ENCODE assay signal across 10 cellular contexts in the genomic region with DNA sequence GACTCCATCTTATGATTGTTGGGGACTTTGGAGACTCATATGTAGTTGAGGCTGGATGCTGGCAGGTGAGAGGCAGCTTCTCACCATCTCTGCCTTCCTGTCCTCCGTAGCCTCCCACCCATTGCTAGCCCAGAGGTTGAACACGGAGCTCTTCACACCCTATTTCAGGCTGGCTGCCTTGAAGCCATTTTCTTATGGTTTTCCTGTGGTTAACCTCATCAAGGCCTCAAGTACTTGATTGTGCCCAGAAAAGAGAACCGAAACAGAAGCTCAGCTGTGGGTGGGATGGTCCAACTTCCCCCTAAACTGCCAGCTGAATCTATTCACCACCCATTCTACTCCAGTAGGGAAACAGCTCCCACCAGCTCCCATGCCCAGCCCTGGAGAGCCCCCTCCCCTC.
A peak's percentile ranks its signal among the peaks of the same experiment; 100 is the strongest.
DNase-seq lines count a peak whose midpoint lies in the region; ATAC-seq and TF ChIP-seq lines count a peak whose summit lies in the region.
"Had no signal": no experiment of that assay in that cellular context is flagged by ENCODE, and none has a peak within 500 bp of the region (broad histone marks: within the 10 kb centered on the region; RNA-seq: fewer than 3 reads in every experiment).

No MANE protein-coding gene starts in this region.

- H3K27me3 Mint-ChIP-seq in CD4-positive, alpha-beta memory T cell: peaks cover 47 to 64% of the 10 kb centered on the region in 2 donors
- peaks cover 81% of the 10 kb centered on the region for H3K27me3 Mint-ChIP-seq in activated CD8-positive, alpha-beta T cell treated with anti-CD3 and anti-CD28 coated beads, Interleukin-2, amount 10 ng/mL, durations not matched to agents 7 days and 5 days (ENCODE audit: low read depth)

- no peaks in the 10 kb centered on the region for H3K36me3 Mint-ChIP-seq in CD4-positive, alpha-beta memory T cell
- no peaks in the 10 kb centered on the region for H3K36me3 Mint-ChIP-seq in activated CD8-positive, alpha-beta T cell treated with anti-CD3 and anti-CD28 coated beads, Interleukin-2, amount 10 ng/mL, durations not matched to agents 7 days and 5 days (ENCODE audit: low read depth)

- H3K9me3 ChIP-seq in CD4-positive, alpha-beta memory T cell (ENCODE audit: control insufficient read depth in 1 of 2, low read length in 2 of 2): no peaks in the 10 kb centered on the region
- no peaks in the 10 kb centered on the region for H3K9me3 ChIP-seq in spleen
- H3K9me3 ChIP-seq: adrenal gland had no signal

- no peak overlapping the region for H3K27ac ChIP-seq in CD4-positive, alpha-beta memory T cell (ENCODE audit: low read depth, low read length)
- H3K27ac ChIP-seq in spleen: no peak overlapping the region
- H3K27ac ChIP-seq: adrenal gland had no signal

- peak; percentile 72 to 81 (median 79) for DNase-seq in CD4-positive, alpha-beta memory T cell
- peak; percentile 83 for DNase-seq in activated CD8-positive, alpha-beta T cell treated with anti-CD3 and anti-CD28 coated beads, Interleukin-2, amount 10 ng/mL, durations not matched to agents 7 days and 5 days
- peak; percentile 3 to 14 (median 13) for DNase-seq in stimulated activated CD4-positive, alpha-beta T cell treated with anti-CD3 and anti-CD28 coated beads, TNF-alpha, amount 100 ng/mL, for 48 hours (ENCODE audit: low read depth in 3 of 3)
- DNase-seq in DMS 273 treated with DMSO at 0.1 percent for 48 hours (lab: John Stamatoyannopoulos, UW) (no peak), NCI-H1930 (lab: John Stamatoyannopoulos, UW) (no peak), spleen (no peak)

- POLR2A ChIA-PET in CD4-positive, alpha-beta memory T cell (lab: Charles Lee; ENCODE audit: partially characterized antibody): interaction anchor here (0.7 to 2.1 kb wide), 2 partner anchors 9 to 12 kb away, joined by 3 to 6 read pairs; no protein-coding TSS in a partner anchor
- POLR2A ChIA-PET in activated CD8-positive, alpha-beta T cell treated with anti-CD3 and anti-CD28 coated beads, Interleukin-2, amount 10 ng/mL, durations not matched to agents 7 days and 5 days (lab: Charles Lee): interaction anchor here (1.1 kb wide), 1 partner anchor 12 kb away, joined by 3 read pairs; no protein-coding TSS in a partner anchor

- no peak overlapping the region for H3K4me3 ChIP-seq in CD4-positive, alpha-beta memory T cell (ENCODE audit: low read length in 2 of 2)
- H3K4me3 ChIP-seq in spleen: no peak overlapping the region
- H3K4me3 ChIP-seq: adrenal gland had no signal

- ATAC-seq in GM19467 (IDR thresholded peaks at IDR 0.05; ENCODE audit: unreplicated experiment) (peak; percentile 98), HG03521 (IDR thresholded peaks at IDR 0.05; ENCODE audit: unreplicated experiment) (peak; percentile 98)
- peak; percentile 98 for ATAC-seq in activated CD8-positive, alpha-beta T cell treated with anti-CD3 and anti-CD28 coated beads, Interleukin-2, amount 10 ng/mL, durations not matched to agents 7 days and 5 days

- peaks cover 32% of the 10 kb centered on the region for H3K4me1 ChIP-seq in CD4-positive, alpha-beta memory T cell (ENCODE audit: insufficient read depth, low read length)
- peaks cover 10 to 45% (median 22%) of the 10 kb centered on the region in 6 donors for H3K4me1 ChIP-seq in spleen
- H3K4me1 ChIP-seq: adrenal gland had no signal

- no peaks in the 10 kb centered on the region for H3K9me3 Mint-ChIP-seq in CD4-positive, alpha-beta memory T cell
- H3K9me3 Mint-ChIP-seq in activated CD8-positive, alpha-beta T cell treated with anti-CD3 and anti-CD28 coated beads, Interleukin-2, amount 10 ng/mL, durations not matched to agents 7 days and 5 days (ENCODE audit: insufficient read depth): no peaks in the 10 kb centered on the region
- H3K9me3 Mint-ChIP-seq: nephron had no signal

- H3K4me3 Mint-ChIP-seq in CD4-positive, alpha-beta memory T cell: peak overlapping the region in 7 of 8 donors; percentile 26 to 75 (median 68)
- peak overlapping the region; percentile 45 for H3K4me3 Mint-ChIP-seq in activated CD8-positive, alpha-beta T cell treated with anti-CD3 and anti-CD28 coated beads, Interleukin-2, amount 10 ng/mL, durations not matched to agents 7 days and 5 days
- H3K4me3 Mint-ChIP-seq: nephron had no signal

- peak overlapping the region in 6 of 7 donors; percentile 19 to 88 (median 52) for H3K27ac Mint-ChIP-seq in CD4-positive, alpha-beta memory T cell
- peak overlapping the region; percentile 50 for H3K27ac Mint-ChIP-seq in activated CD8-positive, alpha-beta T cell treated with anti-CD3 and anti-CD28 coated beads, Interleukin-2, amount 10 ng/mL, durations not matched to agents 7 days and 5 days

- WGBS in spleen, 5 donors: 10 to 16% (median 11%) methylated on average over 3 of the region's 3 CpGs

- CTCF ChIA-PET in CD4-positive, alpha-beta memory T cell (lab: Charles Lee; ENCODE audit: partially characterized antibody): interaction anchor here (1.1 to 6.4 kb wide), 4 partner anchors 8 to 356 kb away, joined by 3 to 74 read pairs (median 4); no protein-coding TSS in a partner anchor
- CTCF ChIA-PET in activated CD8-positive, alpha-beta T cell treated with anti-CD3 and anti-CD28 coated beads, Interleukin-2, amount 10 ng/mL, durations not matched to agents 7 days and 5 days (lab: Charles Lee): interaction anchor here (0.6 to 7.5 kb wide), 6 partner anchors 12 to 764 kb away, joined by 3 to 68 read pairs (median 3); no protein-coding TSS in a partner anchor

- intact Hi-C loops in CD4-positive, alpha-beta memory T cell (cut with micrococcal nuclease): no loop called here
- intact Hi-C loops in spleen (cut with DNase I; ENCODE audit: low total_unique reads): no loop called here

- no peaks in the 10 kb centered on the region for H3K36me3 ChIP-seq in CD4-positive, alpha-beta memory T cell (ENCODE audit: insufficient read depth, low read length)
- peaks cover 0 to 4% (median 0%) of the 10 kb centered on the region in 6 donors for H3K36me3 ChIP-seq in spleen
- H3K36me3 ChIP-seq: adrenal gland had no signal

- peaks cover 28 to 50% (median 31%) of the 10 kb centered on the region in 4 donors for H3K4me1 Mint-ChIP-seq in CD4-positive, alpha-beta memory T cell
- H3K4me1 Mint-ChIP-seq in activated CD8-positive, alpha-beta T cell treated with anti-CD3 and anti-CD28 coated beads, Interleukin-2, amount 10 ng/mL, durations not matched to agents 7 days and 5 days (ENCODE audit: low read depth): peaks cover 21% of the 10 kb centered on the region

- H3K27me3 ChIP-seq in CD4-positive, alpha-beta memory T cell (ENCODE audit: insufficient read depth, low read length): peaks cover 17% of the 10 kb centered on the region
- H3K27me3 ChIP-seq in spleen (replicated peaks in 1 of 7): peaks cover 0 to 94% (median 2%) of the 10 kb centered on the region in 7 donors

- no peak for TF ChIP-seq POLR2A in spleen (IDR thresholded peaks at IDR 0.05)

- TF ChIP-seq CTCF in spleen (IDR thresholded peaks at IDR 0.05 in 8 of 11, conservative IDR thresholded peaks at IDR 0.05 in 3 of 11): no peak

Comparison
In these comparisons a context has a peak if more than half of its experiments do, and no peak if none do; other contexts are left out.
1. DNase-seq: peak in CD4-positive, alpha-beta memory T cell (5 of 5), activated CD8-positive, alpha-beta T cell treated with anti-CD3 and anti-CD28 coated beads, Interleukin-2, amount 10 ng/mL, durations not matched to agents 7 days and 5 days (single experiment) and stimulated activated CD4-positive, alpha-beta T cell treated with anti-CD3 and anti-CD28 coated beads, TNF-alpha, amount 100 ng/mL, for 48 hours (3 of 3); none in DMS 273 treated with DMSO at 0.1 percent for 48 hours (single experiment), NCI-H1930 (0 of 2) and spleen (single experiment).
2. Peak in every context shown above with its lines, with median percentiles within 50 percentile points of each other: ATAC-seq.